ENCODE assay signal across 7 cellular contexts in genomic region chr18:26091047-26091630, GRCh38. TPM values are rescaled to one million over a fixed set of nuclear protein-coding genes. Genes with fewer than 3 reads are reported as not detected.
A peak's percentile ranks its signal among the peaks of the same experiment; 100 is the strongest.
DNase-seq lines count a peak whose midpoint lies in the region; ATAC-seq and TF ChIP-seq lines count a peak whose summit lies in the region.

No MANE protein-coding gene starts in this region.

- TF ChIP-seq CTCF in VCaP (conservative IDR thresholded peaks at IDR 0.05) = no peak
- no peak for TF ChIP-seq CTCF in osteocyte (IDR thresholded peaks at IDR 0.05)

- no peaks in the 10 kb centered on the region for H3K27me3 Mint-ChIP-seq in osteocyte (ENCODE audit: unreplicated experiment)

- H3K27ac ChIP-seq in VCaP = peak overlapping the region; percentile 98

- peak; percentile 28 for DNase-seq in HuH-7.5 (ENCODE audit: low spot score)
- peak; percentile 60 for DNase-seq in fibroblast of peridontal ligament (ENCODE audit: extremely low read depth)
- DNase-seq in osteocyte (ENCODE audit: extremely low spot score, unreplicated experiment) = peak; percentile 85
- DNase-seq in NCI-H1436 (lab: John Stamatoyannopoulos, UW) = no peak

- H3K36me3 Mint-ChIP-seq in osteocyte (ENCODE audit: unreplicated experiment) = peaks cover 8% of the 10 kb centered on the region

- no peaks in the 10 kb centered on the region for H3K9me3 Mint-ChIP-seq in osteocyte (ENCODE audit: unreplicated experiment)

- ATAC-seq in GM18502 (IDR thresholded peaks at IDR 0.05; ENCODE audit: poor library complexity, unreplicated experiment) = peak; percentile 46
- peak; percentile 46 for ATAC-seq in GM21717 (IDR thresholded peaks at IDR 0.05; ENCODE audit: unreplicated experiment)

- H3K4me1 Mint-ChIP-seq in osteocyte (ENCODE audit: unreplicated experiment) = peaks cover 28% of the 10 kb centered on the region

- H3K27ac Mint-ChIP-seq in osteocyte (ENCODE audit: unreplicated experiment) = peak overlapping the region; percentile 95

- H3K4me3 Mint-ChIP-seq in osteocyte (ENCODE audit: unreplicated experiment) = peak overlapping the region; percentile 94

RNA-seq across cellular contexts. Expression of gene SS18, which starts 0.7 kb away (rescaled TPM):
- 88.2 and 98.7 TPM in 2 replicates for total RNA-seq in osteocyte

RNA-seq across cellular contexts. Expression of gene PSMA8, which starts 42.5 kb away (rescaled TPM):
- total RNA-seq in osteocyte = not detected in 2 replicates
